Comparison of ENCODE assay signal across 16 cellular contexts in genomic region chr16:89050119-89050867, GRCh38. TPM values are rescaled to one million over a fixed set of nuclear protein-coding genes. Genes with fewer than 3 reads are reported as not detected.
DNase-seq lines count a peak whose midpoint lies in the region; ATAC-seq and TF ChIP-seq lines count a peak whose summit lies in the region.
"Had no signal": no experiment of that assay in that cellular context is flagged by ENCODE, and none has a peak within 500 bp of the region (broad histone marks: within the 10 kb centered on the region; RNA-seq: fewer than 3 reads in every experiment).

No MANE protein-coding gene starts in this region.

- POLR2A ChIA-PET in HEK293 (lab: Yijun Ruan, JAX), result no interaction called here

- H3K27me3 ChIP-seq in right cardiac atrium (ENCODE audit: control insufficient read depth, insufficient read depth) (no peaks in the 10 kb centered on the region), psoas muscle (ENCODE audit: insufficient read depth in 3 of 3, low read length in 2 of 3) (peaks cover 0 to 93% (median 29%) of the 10 kb centered on the region in 3 donors)

- DNase-seq in Right ventricle myocardium inferior (ENCODE audit: missing footprints), result peak; percentile 50
- DNase-seq in cardiac septum (ENCODE audit: low spot score), result no peak
- DNase-seq in right cardiac atrium, result peak; percentile 4 to 59 (median 30)
- peak; percentile 11 to 41 for DNase-seq in psoas muscle
- no peak for DNase-seq in NCI-H748 treated with DMSO at 0.1 percent for 48 hours (lab: John Stamatoyannopoulos, UW)
- DNase-seq in NAMALWA (ENCODE audit: low spot score), result no peak
- no peak for DNase-seq in CD1c-positive myeloid dendritic cell (ENCODE audit: extremely low spot score)
- DNase-seq: GOT3; Kasumi-1; MM.1S; NCI-H2081; NK-92 treated with Interleukin-12 subunit alpha and Interleukin-12 subunit beta, amount 100 ng/mL, for 24 hours; SHP77 treated with DMSO at 0.1 percent for 48 hours had no signal

- CTCF ChIA-PET in HEK293 (lab: Yijun Ruan, JAX), result no interaction called here

- H3K4me3 ChIP-seq in HEK293 (ENCODE audit: low read depth, low read length), result no peak overlapping the region
- H3K4me3 ChIP-seq in right cardiac atrium (ENCODE audit: low read length), result no peak overlapping the region
- H3K4me3 ChIP-seq in psoas muscle, result no peak overlapping the region

- no peaks in the 10 kb centered on the region for H3K9me3 ChIP-seq in HEK293 (ENCODE audit: control insufficient read depth, insufficient read depth, low read depth, low read length)
- no peaks in the 10 kb centered on the region for H3K9me3 ChIP-seq in right cardiac atrium (ENCODE audit: control insufficient read depth, low read length)
- H3K9me3 ChIP-seq in psoas muscle, result no peaks in the 10 kb centered on the region

- WGBS in right cardiac atrium, result 80% methylated on average over 21 of the region's 21 CpGs
- WGBS in psoas muscle, 3 donors, result 46 to 59% (median 55%) methylated on average over 17 to 21 of the region's 21 CpGs

- H3K4me1 ChIP-seq in HEK293 (ENCODE audit: control insufficient read depth, insufficient read depth, low read length) (no peaks in the 10 kb centered on the region; the same call in 1 of the 2 replicates), right cardiac atrium (ENCODE audit: control insufficient read depth, insufficient read depth, low read length) (no peaks in the 10 kb centered on the region), psoas muscle (no peaks in the 10 kb centered on the region)

- TF ChIP-seq CTCF in HEK293 (tag by site-specific recombination; IDR thresholded peaks at IDR 0.05) (no peak), psoas muscle (IDR thresholded peaks at IDR 0.05) (no peak)

- no peak overlapping the region for H3K27ac ChIP-seq in HEK293 (ENCODE audit: extremely low read depth, low read depth, low read length)
- no peak overlapping the region for H3K27ac ChIP-seq in right cardiac atrium (ENCODE audit: low read length)
- no peak overlapping the region for H3K27ac ChIP-seq in psoas muscle
- H3K27ac ChIP-seq: 22Rv1 had no signal

- H3K36me3 ChIP-seq in HEK293 (ENCODE audit: control insufficient read depth in 2 of 2, insufficient read depth in 1 of 2, low read length in 2 of 2), result no peaks in the 10 kb centered on the region
- H3K36me3 ChIP-seq in psoas muscle (ENCODE audit: insufficient read depth in 1 of 2, low read depth in 1 of 2), result no peaks in the 10 kb centered on the region

- intact Hi-C loops in Right ventricle myocardium inferior (cut with DNase I) (no loop called here), cardiac septum (cut with DNase I) (no loop called here), right cardiac atrium (cut with DNase I) (no loop called here), psoas muscle (cut with DNase I) (no loop called here)

- no peak for ATAC-seq in Right ventricle myocardium inferior
- ATAC-seq in right cardiac atrium, result no peak
- no peak for ATAC-seq in psoas muscle
- ATAC-seq: HCT116 had no signal

TF ChIP-seq in HEK293, 187 proteins besides CTCF, POLR2A, EP300 and RAD21:
- no peak for TF ChIP-seq REST (tag by site-specific recombination; IDR thresholded peaks at IDR 0.05)
- TF ChIP-seq SCRT2 (tag by site-specific recombination; IDR thresholded peaks at IDR 0.05), result peak; percentile 50
- no peak for TF ChIP-seq ZNF202 (tag by site-specific recombination; IDR thresholded peaks at IDR 0.05; ENCODE audit: borderline replicate concordance)
- no peak for TF ChIP-seq ZNF692 (tag by site-specific recombination; IDR thresholded peaks at IDR 0.05)

RNA-seq across cellular contexts. Expression of gene ACSF3, which starts 43.4 kb away (rescaled TPM):
- total RNA-seq in Right ventricle myocardium inferior, result 17.0 TPM
- total RNA-seq in cardiac septum, result 14.7 TPM
- 10 to 100 TPM; 13.9 to 22.4 (median 16.7) TPM for total RNA-seq in right cardiac atrium
- polyA plus RNA-seq in right cardiac atrium, result 16.4 TPM
- total RNA-seq in psoas muscle, result 10 to 100 TPM; 16.2 to 26.5 (median 19.1) TPM
- polyA plus RNA-seq in psoas muscle, result 10 to 100 TPM; 13.4 to 15.5 (median 13.5) TPM

Comparison
In these comparisons a context has a peak if more than half of its experiments do, and no peak if none do; other contexts are left out.
1. DNase-seq: peak in Right ventricle myocardium inferior (single experiment), right cardiac atrium (3 of 3) and psoas muscle (2 of 2); none in cardiac septum (single experiment), NCI-H748 treated with DMSO at 0.1 percent for 48 hours (single experiment), NAMALWA (single experiment) and CD1c-positive myeloid dendritic cell (single experiment).